Comparison of ENCODE assay signal across 25 cellular contexts in the genomic region with DNA sequence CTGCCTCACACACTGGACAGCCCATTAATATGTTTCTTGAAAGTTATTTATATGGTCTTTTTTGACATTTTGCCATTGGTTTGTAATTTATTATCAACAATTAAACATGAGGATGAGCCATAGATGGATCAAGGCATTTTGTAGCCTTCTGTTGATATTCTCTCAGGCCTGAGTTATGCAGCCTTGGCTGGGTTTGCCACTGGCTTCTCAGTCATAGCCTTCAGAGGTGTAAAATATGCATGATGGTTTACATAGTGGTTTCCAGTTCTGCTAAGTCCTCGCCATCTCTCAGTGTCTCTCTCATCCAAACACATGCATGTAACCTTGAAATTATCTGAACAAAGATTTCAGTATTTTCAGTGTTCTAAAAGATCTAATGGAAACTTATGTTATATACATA.
"Had no signal": no experiment of that assay in that cellular context is flagged by ENCODE, and none has a peak within 500 bp of the region (broad histone marks: within the 10 kb centered on the region; RNA-seq: fewer than 3 reads in every experiment).

No MANE protein-coding gene starts in this region.

- DNase-seq: activated CD4-positive, alpha-beta memory T cell treated with anti-CD3 and anti-CD28 coated beads, Interleukin-2, amount 10 ng/mL, durations not matched to agents 7 days and 5 days; activated CD4-positive, alpha-beta T cell treated with anti-CD3 and anti-CD28 coated beads for 36 hours; activated CD4-positive, alpha-beta T cell treated with anti-CD3 and anti-CD28 coated beads, Interleukin-2, amount 50 U/mL, for 1 hour; activated CD4-positive, CD25-positive, alpha-beta regulatory T cell; activated gamma-delta T cell; activated naive CD4-positive, alpha-beta T cell treated with anti-CD3 and anti-CD28 coated beads for 36 hours; activated T-cell treated with anti-CD3 and anti-CD28 coated beads for 4 hours; activated T-cell treated with anti-CD3 and anti-CD28 coated beads, Interleukin-2, amount 50 U/mL, for 48 hours; MM.1S; NCI-H1105; NCI-H1436; NCI-H1694 treated with DMSO at 0.1 percent for 48 hours; NCI-H2227 treated with DMSO at 0.1 percent for 48 hours; NCI-H446 treated with DMSO at 0.1 percent for 48 hours; NCI-H524 treated with DMSO at 0.1 percent for 48 hours; NK-92 treated with Interleukin-12 subunit alpha and Interleukin-12 subunit beta, amount 100 ng/mL, for 24 hours; OCI-M1; RPMI8226; T-helper 1 cell had no signal

- H3K4me1 Mint-ChIP-seq: activated CD4-positive, alpha-beta memory T cell treated with anti-CD3 and anti-CD28 coated beads, Interleukin-2, amount 10 ng/mL, durations not matched to agents 7 days and 5 days; activated CD4-positive, alpha-beta T cell treated with anti-CD3 and anti-CD28 coated beads for 36 hours; activated T-helper 17 cell treated with anti-CD3 and anti-CD28 coated beads, Interleukin-2, amount 50 U/mL, for 72 hours; central memory CD8-positive, alpha-beta T cell had no signal

- H3K9me3 Mint-ChIP-seq: activated CD4-positive, alpha-beta memory T cell treated with anti-CD3 and anti-CD28 coated beads, Interleukin-2, amount 10 ng/mL, durations not matched to agents 7 days and 5 days; activated naive CD4-positive, alpha-beta T cell treated with anti-CD3 and anti-CD28 coated beads for 36 hours; central memory CD8-positive, alpha-beta T cell had no signal

- ATAC-seq: activated CD4-positive, alpha-beta T cell treated with anti-CD3 and anti-CD28 coated beads for 36 hours; activated T-helper 17 cell treated with anti-CD3 and anti-CD28 coated beads, Interleukin-2, amount 50 U/mL, for 72 hours; Panc1; Right ventricle myocardium inferior had no signal

- H3K27me3 Mint-ChIP-seq: activated CD4-positive, alpha-beta memory T cell treated with anti-CD3 and anti-CD28 coated beads, Interleukin-2, amount 10 ng/mL, durations not matched to agents 7 days and 5 days; activated CD4-positive, alpha-beta T cell treated with anti-CD3 and anti-CD28 coated beads for 36 hours; activated naive CD8-positive, alpha-beta T cell; activated T-helper 17 cell treated with anti-CD3 and anti-CD28 coated beads, Interleukin-2, amount 50 U/mL, for 72 hours; central memory CD8-positive, alpha-beta T cell had no signal

- H3K4me3 ChIP-seq: SK-N-MC had no signal

- H3K27ac Mint-ChIP-seq: activated CD4-positive, alpha-beta memory T cell treated with anti-CD3 and anti-CD28 coated beads, Interleukin-2, amount 10 ng/mL, durations not matched to agents 7 days and 5 days; activated CD4-positive, alpha-beta T cell treated with anti-CD3 and anti-CD28 coated beads for 36 hours; activated naive CD4-positive, alpha-beta T cell treated with anti-CD3 and anti-CD28 coated beads for 36 hours; activated naive CD8-positive, alpha-beta T cell; activated T-helper 17 cell treated with anti-CD3 and anti-CD28 coated beads, Interleukin-2, amount 50 U/mL, for 72 hours had no signal

- H3K36me3 Mint-ChIP-seq: activated naive CD8-positive, alpha-beta T cell had no signal

- H3K4me3 Mint-ChIP-seq: activated CD4-positive, alpha-beta memory T cell treated with anti-CD3 and anti-CD28 coated beads, Interleukin-2, amount 10 ng/mL, durations not matched to agents 7 days and 5 days; activated CD4-positive, alpha-beta T cell treated with anti-CD3 and anti-CD28 coated beads for 36 hours; activated naive CD4-positive, alpha-beta T cell treated with anti-CD3 and anti-CD28 coated beads for 36 hours; activated naive CD8-positive, alpha-beta T cell; activated T-helper 17 cell treated with anti-CD3 and anti-CD28 coated beads, Interleukin-2, amount 50 U/mL, for 72 hours; central memory CD8-positive, alpha-beta T cell had no signal
